In genomic region chr1:87647436-87648177, GRCh38 we compare ENCODE assay signal across 21 cellular contexts.
"Had no signal": no experiment of that assay in that cellular context is flagged by ENCODE, and none has a peak within 500 bp of the region (broad histone marks: within the 10 kb centered on the region; RNA-seq: fewer than 3 reads in every experiment).

No MANE protein-coding gene starts in this region.

- H3K27me3 ChIP-seq: dorsolateral prefrontal cortex, testis, transverse colon had no signal

- H3K9me3 ChIP-seq: left ventricle myocardium inferior, prostate gland, testis, transverse colon had no signal

- H3K4me1 ChIP-seq: parathyroid adenoma, prostate gland had no signal

- H3K27ac ChIP-seq: dorsolateral prefrontal cortex, left ventricle myocardium inferior, parathyroid adenoma, prostate gland, skin epidermis, testis, transverse colon had no signal

- DNase-seq: cortex of kidney; dorsolateral prefrontal cortex; effector CD8-positive, alpha-beta T cell; foreskin melanocyte; islet precursor cell; left ventricle myocardium inferior; mesenchymal stem cell; naive B cell; occipital lobe; retina; stimulated activated CD4-positive, alpha-beta T cell treated with anti-CD3 and anti-CD28 coated beads, Interleukin-2, amount 100 ng/mL, for 24 hours; stimulated activated CD4-positive, alpha-beta T cell treated with anti-CD3 and anti-CD28 coated beads, Interleukin-4, amount 100 ng/mL, for 4 hours; stimulated activated naive B cell treated with anti-CD40 and anti-IgM and Interleukin-4, amounts not matched to agents 10 μg/mL and 1 μg/mL and 100 μg/mL, for 72 hours; stimulated activated naive CD8-positive, alpha-beta T cell treated with anti-CD3 and anti-CD28 coated beads, Interleukin-15, amount 100 ng/mL, for 72 hours; testis; transverse colon had no signal

- ATAC-seq: sciatic nerve; stimulated activated naive B cell treated with anti-CD40 and anti-IgM and Interleukin-4, amounts not matched to agents 10 μg/mL and 1 μg/mL and 100 μg/mL, for 72 hours; stimulated activated naive CD8-positive, alpha-beta T cell treated with anti-CD3 and anti-CD28 coated beads, Interleukin-15, amount 100 ng/mL, for 72 hours had no signal

- H3K9ac ChIP-seq: parathyroid adenoma had no signal

- H3K36me3 ChIP-seq: left ventricle myocardium inferior, prostate gland, transverse colon had no signal

- H3K4me3 ChIP-seq: dorsolateral prefrontal cortex, left ventricle myocardium inferior, lung, prostate gland, skin epidermis, testis, transverse colon had no signal

- H2AFZ ChIP-seq: parathyroid adenoma had no signal
